Comparison of ENCODE assay signal across 8 cellular contexts in genomic region chr15:23877502-23878412, GRCh38.
A peak's percentile ranks its signal among the peaks of the same experiment; 100 is the strongest.
DNase-seq lines count a peak whose midpoint lies in the region; ATAC-seq, FAIRE-seq and TF ChIP-seq lines count a peak whose summit lies in the region.

No MANE protein-coding gene starts in this region.

- H3K4me3 ChIP-seq in DND-41 (ENCODE audit: low read depth in 1 of 2, low read length in 2 of 2) (no peak overlapping the region), HUES48 (ENCODE audit: low read depth, low read length) (peak overlapping the region; percentile 59), fibroblast of pulmonary artery (replicated peaks; ENCODE audit: low read depth, low read length) (no peak overlapping the region), pancreas (no peak overlapping the region)
- H3K4me3 ChIP-seq in effector memory CD4-positive, alpha-beta T cell (ENCODE audit: insufficient read depth, low read depth, low read length, poor library complexity, severe bottlenecking): no peak overlapping the region

- H3K27me3 ChIP-seq in DND-41 (ENCODE audit: insufficient read depth, low read length, poor library complexity) (peaks cover 5% of the 10 kb centered on the region), HUES48 (ENCODE audit: control insufficient read depth, insufficient read depth, low read length) (no peaks in the 10 kb centered on the region; the same call in 1 of the 2 replicates), pancreas (peaks cover 0 to 5% (median 0%) of the 10 kb centered on the region in 4 donors)
- H3K27me3 ChIP-seq in effector memory CD4-positive, alpha-beta T cell (replicated peaks; ENCODE audit: control insufficient read depth, insufficient read depth, low read length, poor library complexity, severe bottlenecking): no peaks in the 10 kb centered on the region

- H3K9ac ChIP-seq in DND-41 (ENCODE audit: low read depth, low read length) (no peak overlapping the region), HUES48 (ENCODE audit: low read depth, low read length) (no peak overlapping the region)

- H3K4me2 ChIP-seq in DND-41 (ENCODE audit: insufficient read depth, low read length): peak overlapping the region; percentile 51; the same call in 1 of the 2 replicates

- no peak overlapping the region for H2AFZ ChIP-seq in DND-41 (ENCODE audit: low read depth, low read length)

- H3K4me1 ChIP-seq in DND-41 (ENCODE audit: insufficient read depth, low read length) (peaks cover 17% of the 10 kb centered on the region), HUES48 (ENCODE audit: control insufficient read depth, insufficient read depth, low read length) (0 out of 2 replicates have a peak, but pooled peaks cover 2% of the 10 kb centered on the region), pancreas (no peaks in the 10 kb centered on the region)
- H3K4me1 ChIP-seq in effector memory CD4-positive, alpha-beta T cell (ENCODE audit: control insufficient read depth, insufficient read depth, low read length, poor library complexity, severe bottlenecking): no peaks in the 10 kb centered on the region

- ATAC-seq in DND-41 (ENCODE audit: insufficient read depth, low read depth) (peak; percentile 71), pancreas (peak; percentile 96 to 100 (median 98)), HG02885 (IDR thresholded peaks at IDR 0.05; ENCODE audit: poor library complexity, unreplicated experiment) (no peak), HG03175 (IDR thresholded peaks at IDR 0.05; ENCODE audit: unreplicated experiment) (no peak)

- no peaks in the 10 kb centered on the region for H3K79me2 ChIP-seq in DND-41 (ENCODE audit: insufficient read depth, low read length)

- peak; percentile 47 for DNase-seq in DND-41
- peak; percentile 79 for DNase-seq in SK-MEL-5 (ENCODE audit: low read depth, low spot score)
- DNase-seq in fibroblast of pulmonary artery (ENCODE audit: low read depth): peak; percentile 17
- DNase-seq in pancreas: peak; percentile 61 to 88 (median 77)
- DNase-seq in effector memory CD4-positive, alpha-beta T cell: no peak

- in situ Hi-C loops in SK-MEL-5 (cut with HindIII; ENCODE audit: low pct_unique_long_range_greater_than_20kb, low sequenced_read_pairs): no loop called here

- 17% methylated on average over 36 of the region's 36 CpGs for WGBS in pancreas, 2 donors

- TF ChIP-seq CTCF in DND-41 (IDR thresholded peaks at IDR 0.05; ENCODE audit: borderline replicate concordance, extremely low read depth, low read length, poor library complexity, severe bottlenecking) (peak; percentile 72), fibroblast of pulmonary artery (IDR thresholded peaks at IDR 0.05; ENCODE audit: low read length, missing control alignments) (peak; percentile 35), pancreas (IDR thresholded peaks at IDR 0.05) (peak; percentile 61 to 69 (median 65))

- H3K36me3 ChIP-seq in DND-41 (ENCODE audit: insufficient read depth, low read length) (no peaks in the 10 kb centered on the region), HUES48 (ENCODE audit: control insufficient read depth, insufficient read depth, low read length) (no peaks in the 10 kb centered on the region), pancreas (no peaks in the 10 kb centered on the region)
- H3K36me3 ChIP-seq in effector memory CD4-positive, alpha-beta T cell (ENCODE audit: control insufficient read depth, insufficient read depth, low read length): no peaks in the 10 kb centered on the region

- no peak overlapping the region for H3K27ac ChIP-seq in DND-41 (ENCODE audit: low read length)
- no peak overlapping the region for H3K27ac ChIP-seq in HUES48 (ENCODE audit: low read depth, low read length)
- no peak overlapping the region for H3K27ac ChIP-seq in pancreas
- no peak overlapping the region for H3K27ac ChIP-seq in effector memory CD4-positive, alpha-beta T cell (ENCODE audit: insufficient read depth, low read length, poor library complexity, severe bottlenecking)

- no peaks in the 10 kb centered on the region for H3K9me3 ChIP-seq in DND-41 (ENCODE audit: insufficient read depth, low read length, severe bottlenecking)
- H3K9me3 ChIP-seq in HUES48 (ENCODE audit: control insufficient read depth, insufficient read depth, low read length): peaks cover 45% of the 10 kb centered on the region
- no peaks in the 10 kb centered on the region for H3K9me3 ChIP-seq in pancreas
- no peaks in the 10 kb centered on the region for H3K9me3 ChIP-seq in effector memory CD4-positive, alpha-beta T cell (ENCODE audit: control insufficient read depth, low read length)

- H4K20me1 ChIP-seq in DND-41 (ENCODE audit: insufficient read depth, low read length): no peaks in the 10 kb centered on the region

- FAIRE-seq in pancreas (lab: Jason Lieb, UNC): no peak

- intact Hi-C loops in pancreas (cut with DNase I): loop anchor here in 1 of 3 donors (5.0 kb wide), 1 partner anchor 230 kb away; the partner anchor contains the start of gene MAGEL2

Comparison
In these comparisons a context has a peak if more than half of its experiments do, and no peak if none do; other contexts are left out.
1. ATAC-seq: peak in DND-41 (single experiment) and pancreas (4 of 4); none in HG02885 (single experiment) and HG03175 (single experiment).
2. DNase-seq: peak in DND-41 (single experiment), SK-MEL-5 (single experiment), fibroblast of pulmonary artery (single experiment) and pancreas (6 of 6); none in effector memory CD4-positive, alpha-beta T cell (0 of 3).
3. Peak in every context shown above with its lines, with median percentiles within 50 percentile points of each other: CTCF ChIP-seq.